In genomic region chr9:114538241-114538640, GRCh38 we compare ENCODE assay signal across 1 cellular context.
TF ChIP-seq lines count a peak whose summit lies in the region.

No MANE protein-coding gene starts in this region.

TF ChIP-seq in HCT116, 20 proteins besides CTCF, POLR2A, EP300 and RAD21 (continued from another document):
- TF ChIP-seq REST (IDR thresholded peaks at IDR 0.05; ENCODE audit: low read depth) (no peak), EZH2 (IDR thresholded peaks at IDR 0.05) (no peak), EGR1 (IDR thresholded peaks at IDR 0.05; ENCODE audit: low read depth) (no peak), MAX (IDR thresholded peaks at IDR 0.05) (peak; percentile 70)
